8 cellular contexts compared by ENCODE assay signal in genomic region chr2:149586898-149587219, GRCh38. TPM values are rescaled to one million over a fixed set of nuclear protein-coding genes. Genes with fewer than 3 reads are reported as not detected.
DNase-seq lines count a peak whose midpoint lies in the region; ATAC-seq, FAIRE-seq and TF ChIP-seq lines count a peak whose summit lies in the region.

No MANE protein-coding gene starts in this region.

- peaks cover 27% of the 10 kb centered on the region for H3K4me1 Mint-ChIP-seq in activated naive CD8-positive, alpha-beta T cell treated with anti-CD3 and anti-CD28 coated beads, Interleukin-2, amount 10 ng/mL, durations not matched to agents 7 days and 5 days

- H3K27me3 Mint-ChIP-seq in activated naive CD8-positive, alpha-beta T cell treated with anti-CD3 and anti-CD28 coated beads, Interleukin-2, amount 10 ng/mL, durations not matched to agents 7 days and 5 days = peaks cover 6% of the 10 kb centered on the region

- no peaks in the 10 kb centered on the region for H4K20me1 ChIP-seq in keratinocyte (ENCODE audit: control insufficient read depth, extremely low read depth, insufficient read depth, low read length)

- no peaks in the 10 kb centered on the region for H3K9me1 ChIP-seq in keratinocyte (ENCODE audit: control insufficient read depth, extremely low read depth, insufficient read depth, low read length)

- H3K4me3 ChIP-seq in keratinocyte (ENCODE audit: control insufficient read depth in 2 of 3, extremely low read depth in 1 of 3, insufficient read depth in 2 of 3, low read depth in 1 of 3, low read length in 3 of 3) (peak overlapping the region; percentile 75 to 88 (median 77)), stomach smooth muscle (ENCODE audit: low read length in 2 of 2) (peak overlapping the region; percentile 96 to 100)

- peak; percentile 60 for DNase-seq in NCI-H2227 treated with DMSO at 0.1 percent for 48 hours (lab: John Stamatoyannopoulos, UW)
- DNase-seq in NCI-H2227 (lab: John Stamatoyannopoulos, UW; ENCODE audit: unreplicated experiment) = no peak
- no peak for DNase-seq in activated naive CD8-positive, alpha-beta T cell treated with anti-CD3 and anti-CD28 coated beads, Interleukin-2, amount 10 ng/mL, durations not matched to agents 7 days and 5 days
- DNase-seq in keratinocyte (ENCODE audit: low read depth, low spot score) = no peak
- DNase-seq in stimulated activated CD4-positive, alpha-beta T cell treated with anti-CD3 and anti-CD28 coated beads, Interleukin-1b, Interleukin-23, amount 100 ng/mL, for 48 hours = no peak

- H3K9me3 Mint-ChIP-seq in activated naive CD8-positive, alpha-beta T cell treated with anti-CD3 and anti-CD28 coated beads, Interleukin-2, amount 10 ng/mL, durations not matched to agents 7 days and 5 days = no peaks in the 10 kb centered on the region

- peak overlapping the region; percentile 100 for H3K27ac Mint-ChIP-seq in activated naive CD8-positive, alpha-beta T cell treated with anti-CD3 and anti-CD28 coated beads, Interleukin-2, amount 10 ng/mL, durations not matched to agents 7 days and 5 days

- peak overlapping the region; percentile 96 for H3K4me3 Mint-ChIP-seq in activated naive CD8-positive, alpha-beta T cell treated with anti-CD3 and anti-CD28 coated beads, Interleukin-2, amount 10 ng/mL, durations not matched to agents 7 days and 5 days

- FAIRE-seq in keratinocyte (lab: Jason Lieb, UNC) = no peak

- peak overlapping the region; percentile 97 for H3K27ac ChIP-seq in keratinocyte (ENCODE audit: control insufficient read depth, insufficient read depth, low read length)
- peak overlapping the region; percentile 95 for H3K27ac ChIP-seq in stomach smooth muscle (ENCODE audit: low read length)

- H3K9me3 ChIP-seq in keratinocyte (ENCODE audit: control insufficient read depth, low read depth, low read length) (no peaks in the 10 kb centered on the region), stomach smooth muscle (ENCODE audit: control insufficient read depth in 2 of 2, low read length in 2 of 2) (no peaks in the 10 kb centered on the region)

- ATAC-seq in activated naive CD8-positive, alpha-beta T cell treated with anti-CD3 and anti-CD28 coated beads, Interleukin-2, amount 10 ng/mL, durations not matched to agents 7 days and 5 days (ENCODE audit: low read depth) = no peak
- no peak for ATAC-seq in GM21423 (IDR thresholded peaks at IDR 0.05; ENCODE audit: unreplicated experiment)
- ATAC-seq in GM19455 (IDR thresholded peaks at IDR 0.05; ENCODE audit: unreplicated experiment) = no peak

- TF ChIP-seq CTCF in keratinocyte (optimal IDR thresholded peaks at IDR 0.05 in 1 of 3, IDR thresholded peaks at IDR 0.05 in 1 of 3, conservative IDR thresholded peaks at IDR 0.05 in 1 of 3; ENCODE audit: extremely low read depth in 1 of 3, insufficient read depth in 2 of 3, low read length in 3 of 3) = no peak

- dilution Hi-C loops in keratinocyte (cut with MboI; ENCODE audit: extremely low pct_ligation_motif_present, low sequenced_read_pairs) = no loop called here

- H3K4me2 ChIP-seq in keratinocyte (ENCODE audit: control insufficient read depth, extremely low read depth, insufficient read depth, low read depth, low read length) = peak overlapping the region; percentile 96

- peaks cover 18% of the 10 kb centered on the region for H3K36me3 Mint-ChIP-seq in activated naive CD8-positive, alpha-beta T cell treated with anti-CD3 and anti-CD28 coated beads, Interleukin-2, amount 10 ng/mL, durations not matched to agents 7 days and 5 days

- H3K9ac ChIP-seq in keratinocyte (ENCODE audit: control insufficient read depth, extremely low read depth, insufficient read depth, low read length) (peak overlapping the region; percentile 98), stomach smooth muscle (ENCODE audit: low read length in 2 of 2) (peak overlapping the region; percentile 99 to 100)

- peak overlapping the region; percentile 91 for H2AFZ ChIP-seq in keratinocyte (ENCODE audit: control insufficient read depth, low read length)

- H3K36me3 ChIP-seq in keratinocyte (ENCODE audit: control insufficient read depth in 2 of 2, extremely low read depth in 1 of 2, insufficient read depth in 2 of 2, low read length in 2 of 2) (peaks cover 0 to 6% of the 10 kb centered on the region in 2 experiments), stomach smooth muscle (ENCODE audit: control insufficient read depth in 2 of 2, insufficient read depth in 2 of 2, low read length in 2 of 2) (no peaks in the 10 kb centered on the region)

- peaks cover 15% of the 10 kb centered on the region for H3K4me1 ChIP-seq in keratinocyte (ENCODE audit: control insufficient read depth, extremely low read depth, insufficient read depth, low read length)
- H3K4me1 ChIP-seq in stomach smooth muscle (ENCODE audit: control insufficient read depth, insufficient read depth, low read length) = peaks cover 4% of the 10 kb centered on the region

- POLR2A ChIA-PET in activated naive CD8-positive, alpha-beta T cell treated with anti-CD3 and anti-CD28 coated beads, Interleukin-2, amount 10 ng/mL, durations not matched to agents 7 days and 5 days (lab: Charles Lee) = interaction anchor here (0.9 to 1.2 kb wide), 3 partner anchors 1674 to 1703 kb away, joined by 3 to 6 read pairs (median 3); partner anchors contain the start of gene NMI

- peaks cover 50% of the 10 kb centered on the region for H3K79me2 ChIP-seq in keratinocyte (ENCODE audit: control insufficient read depth, insufficient read depth, low read length)

- no peaks in the 10 kb centered on the region for H3K27me3 ChIP-seq in keratinocyte (ENCODE audit: control insufficient read depth, extremely low read depth, insufficient read depth, low read length)
- no peaks in the 10 kb centered on the region for H3K27me3 ChIP-seq in stomach smooth muscle (ENCODE audit: control insufficient read depth in 1 of 2, insufficient read depth in 2 of 2, low read length in 2 of 2)

RNA-seq across cellular contexts. Expression of gene MMADHC, which starts 0.7 kb away (rescaled TPM):
- 10 to 100 TPM; 75.8 to 82.2 TPM for total RNA-seq in activated naive CD8-positive, alpha-beta T cell treated with anti-CD3 and anti-CD28 coated beads, Interleukin-2, amount 10 ng/mL, durations not matched to agents 7 days and 5 days
- 93.8 to 140 TPM (median 99.7 TPM) in 3 replicates for polyA plus RNA-seq in keratinocyte
- 68.1 TPM for polyA plus RNA-seq in keratinocyte (2011; ENCODE audit: low read depth)
- 83.2 and 134 TPM in 2 replicates for polyA plus RNA-seq in keratinocyte (2011; cell fraction: cytosol; rRNA removed)
- 42.3 and 66.3 TPM in 2 replicates for polyA plus RNA-seq in keratinocyte (2011; cell fraction: nucleus; rRNA removed)
- polyA plus RNA-seq in keratinocyte (2012; ENCODE audit: low replicate concordance) = 100 and 156 TPM in 2 replicates
- 21.5 to 118 TPM (median 82.3 TPM) in 3 replicates for polyA minus RNA-seq in keratinocyte
- 80.8 TPM for polyA minus RNA-seq in keratinocyte (2011; cell fraction: cytosol; rRNA and poly(A)+ RNA removed)
- polyA minus RNA-seq in keratinocyte (2011; cell fraction: nucleus; rRNA and poly(A)+ RNA removed) = 20.9 and 34.6 TPM in 2 replicates
